In genomic region chr10:69846252-69847000, GRCh38 we compare ENCODE assay signal across 15 cellular contexts. TPM values are rescaled to one million over a fixed set of nuclear protein-coding genes. Genes with fewer than 3 reads are reported as not detected.
DNase-seq lines count a peak whose midpoint lies in the region; ATAC-seq and TF ChIP-seq lines count a peak whose summit lies in the region.
"Had no signal": no experiment of that assay in that cellular context is flagged by ENCODE, and none has a peak within 500 bp of the region (broad histone marks: within the 10 kb centered on the region; RNA-seq: fewer than 3 reads in every experiment).

No MANE protein-coding gene starts in this region.

- BruUV-seq in PC-3 (replicated peaks; lab: Mats Ljungman, UMichigan), result no TSS peak

- POLR2A ChIA-PET in PC-3 (lab: Charles Lee; ENCODE audit: unreplicated experiment), result no interaction called here

- H3K79me2 ChIP-seq in PC-3 (ENCODE audit: low read length) (peaks cover 70% of the 10 kb centered on the region), smooth muscle cell (ENCODE audit: low read depth) (no peaks in the 10 kb centered on the region)

- 39% methylated on average over 16 of the region's 16 CpGs for WGBS in right cardiac atrium
- WGBS in smooth muscle cell (ENCODE audit: low lambda C conversion rate), result 48% methylated on average over 11 of the region's 16 CpGs

- H3K9ac ChIP-seq in PC-3 (ENCODE audit: low read length) (no peak overlapping the region), smooth muscle cell (ENCODE audit: low read depth) (no peak overlapping the region)

- peak; percentile 4 for ATAC-seq in PC-3
- peak; percentile 6 to 12 for ATAC-seq in right cardiac atrium
- ATAC-seq in effector memory CD8-positive, alpha-beta T cell (replicated peaks), result no peak
- ATAC-seq: natural killer cell, T-helper 17 cell had no signal

- H3K27me3 ChIP-seq in PC-3 (ENCODE audit: low read length) (no peaks in the 10 kb centered on the region), right cardiac atrium (ENCODE audit: control insufficient read depth, insufficient read depth) (no peaks in the 10 kb centered on the region), smooth muscle cell (ENCODE audit: low read depth) (no peaks in the 10 kb centered on the region)

- H3K9me3 ChIP-seq in PC-3 (ENCODE audit: low read length) (no peaks in the 10 kb centered on the region), right cardiac atrium (ENCODE audit: control insufficient read depth, low read length) (no peaks in the 10 kb centered on the region), smooth muscle cell (replicated peaks; ENCODE audit: low read depth) (no peaks in the 10 kb centered on the region)

- H3K27me3 Mint-ChIP-seq in effector memory CD8-positive, alpha-beta T cell, result peaks cover 59 to 74% of the 10 kb centered on the region in 2 donors

- intact Hi-C loops in PC-3 (cut with micrococcal nuclease), result loop anchor here (1.0 kb wide), 1 partner anchor 18 kb away; no protein-coding TSS in a partner anchor
- intact Hi-C loops in right cardiac atrium (cut with DNase I), result no loop called here

- no peak for TF ChIP-seq CTCF in PC-3 (conservative IDR thresholded peaks at IDR 0.05; ENCODE audit: low read depth, low read length)
- TF ChIP-seq CTCF in smooth muscle cell (IDR thresholded peaks at IDR 0.05; ENCODE audit: borderline replicate concordance, insufficient read depth, poor library complexity, severe bottlenecking), result no peak
- no peak for TF ChIP-seq CTCF in GM20000 (IDR thresholded peaks at IDR 0.05; ENCODE audit: extremely low read depth, missing control alignments)

- H3K27ac Mint-ChIP-seq in effector memory CD8-positive, alpha-beta T cell, result no peak overlapping the region
- H3K27ac Mint-ChIP-seq: activated CD4-positive, alpha-beta memory T cell treated with anti-CD3 and anti-CD28 coated beads, Interleukin-2, amount 10 ng/mL, durations not matched to agents 7 days and 5 days; T-helper 17 cell had no signal

- CTCF ChIA-PET in PC-3 (lab: Charles Lee), result interaction anchor here (0.5 to 0.6 kb wide), 2 partner anchors 56 to 112 kb away, joined by 3 to 7 read pairs; no protein-coding TSS in a partner anchor

- H3K36me3 ChIP-seq in PC-3 (ENCODE audit: low read depth, low read length), result peaks cover 18% of the 10 kb centered on the region; the same call in 1 of the 2 replicates
- no peaks in the 10 kb centered on the region for H3K36me3 ChIP-seq in smooth muscle cell (ENCODE audit: low read depth)

- DNase-seq in NCI-H2107 treated with DMSO at 0.1 percent for 48 hours (lab: John Stamatoyannopoulos, UW; ENCODE audit: unreplicated experiment), result peak; percentile 15
- DNase-seq in NCI-H2107 (lab: John Stamatoyannopoulos, UW), result no peak
- no peak for DNase-seq in PC-3
- DNase-seq in right cardiac atrium, result no peak
- DNase-seq in smooth muscle cell (lab: John Stamatoyannopoulos, UW; ENCODE audit: unreplicated experiment), result no peak
- no peak for DNase-seq in GM20000 (ENCODE audit: low spot score)
- no peak for DNase-seq in activated T-cell treated with anti-CD3 and anti-CD28 coated beads for 4 hours
- DNase-seq in effector memory CD8-positive, alpha-beta T cell, result no peak
- DNase-seq: 8988T; activated CD4-positive, alpha-beta memory T cell treated with anti-CD3 and anti-CD28 coated beads, Interleukin-2, amount 10 ng/mL, durations not matched to agents 7 days and 5 days; DMS79; natural killer cell; NCI-H1436 treated with DMSO at 0.1 percent for 48 hours; T-helper 17 cell had no signal

- no peaks in the 10 kb centered on the region for H4K20me1 ChIP-seq in PC-3 (ENCODE audit: low read length)
- no peaks in the 10 kb centered on the region for H4K20me1 ChIP-seq in smooth muscle cell (ENCODE audit: low read depth)

- H3F3A ChIP-seq in PC-3 (ENCODE audit: low read length, unreplicated experiment) (no peaks in the 10 kb centered on the region), smooth muscle cell (ENCODE audit: low read depth) (peaks cover 10% of the 10 kb centered on the region)

- no peaks in the 10 kb centered on the region for H3K9me3 Mint-ChIP-seq in effector memory CD8-positive, alpha-beta T cell
- H3K9me3 Mint-ChIP-seq: activated CD4-positive, alpha-beta memory T cell treated with anti-CD3 and anti-CD28 coated beads, Interleukin-2, amount 10 ng/mL, durations not matched to agents 7 days and 5 days; natural killer cell had no signal

- H3K9me2 ChIP-seq in PC-3 (replicated peaks; ENCODE audit: low read length), result no peaks in the 10 kb centered on the region

- H3K4me1 Mint-ChIP-seq in effector memory CD8-positive, alpha-beta T cell (ENCODE audit: low read depth in 2 of 2), result no peaks in the 10 kb centered on the region
- H3K4me1 Mint-ChIP-seq: activated CD4-positive, alpha-beta memory T cell treated with anti-CD3 and anti-CD28 coated beads, Interleukin-2, amount 10 ng/mL, durations not matched to agents 7 days and 5 days; IgD-negative memory B cell had no signal

- peak overlapping the region; percentile 16; the same call in 1 of the 2 replicates for H2AFZ ChIP-seq in PC-3 (ENCODE audit: low read length)
- H2AFZ ChIP-seq in smooth muscle cell (ENCODE audit: low read depth), result no peak overlapping the region

- no peaks in the 10 kb centered on the region for H3K36me3 Mint-ChIP-seq in effector memory CD8-positive, alpha-beta T cell (ENCODE audit: insufficient read depth)
- H3K36me3 Mint-ChIP-seq: IgD-negative memory B cell, natural killer cell had no signal

- no peak overlapping the region for H3K4me3 Mint-ChIP-seq in effector memory CD8-positive, alpha-beta T cell
- H3K4me3 Mint-ChIP-seq: activated CD4-positive, alpha-beta memory T cell treated with anti-CD3 and anti-CD28 coated beads, Interleukin-2, amount 10 ng/mL, durations not matched to agents 7 days and 5 days; IgD-negative memory B cell; natural killer cell; T-helper 17 cell had no signal

- H3K27ac ChIP-seq in PC-3 (ENCODE audit: low read length) (peak overlapping the region; percentile 20), right cardiac atrium (ENCODE audit: low read length) (peak overlapping the region; percentile 51), smooth muscle cell (ENCODE audit: low read depth) (peak overlapping the region; percentile 63)

- H3K4me1 ChIP-seq in PC-3 (ENCODE audit: insufficient read depth, low read length) (peaks cover 28% of the 10 kb centered on the region), right cardiac atrium (ENCODE audit: control insufficient read depth, insufficient read depth, low read length) (peaks cover 4% of the 10 kb centered on the region), smooth muscle cell (ENCODE audit: low read depth) (peaks cover 32% of the 10 kb centered on the region)

- H3K4me3 ChIP-seq in PC-3 (ENCODE audit: low read length) (no peak overlapping the region), right cardiac atrium (ENCODE audit: low read length) (no peak overlapping the region), smooth muscle cell (no peak overlapping the region)

- H3K4me2 ChIP-seq in PC-3 (ENCODE audit: low read length) (peak overlapping the region; percentile 34), smooth muscle cell (peak overlapping the region; percentile 69)

RNA-seq across cellular contexts. Expression of gene COL13A1, which starts 44.7 kb away (rescaled TPM):
- 201 and 299 TPM in 2 replicates for total RNA-seq in PC-3 (2014; rRNA removed)
- total RNA-seq in right cardiac atrium, result 10 to 100 TPM in 2 of 4 donors, 1 to 10 TPM in 2; 4.4 to 13.7 (median 10.4) TPM
- polyA plus RNA-seq in right cardiac atrium, result 6.8 TPM
- 4.9 and 6.1 TPM in 2 replicates for total RNA-seq in smooth muscle cell
- 11.6 and 15.0 TPM in 2 replicates for polyA plus RNA-seq in smooth muscle cell
- total RNA-seq: activated CD4-positive, alpha-beta memory T cell treated with anti-CD3 and anti-CD28 coated beads, Interleukin-2, amount 10 ng/mL, durations not matched to agents 7 days and 5 days; T-helper 17 cell had no signal
- polyA plus RNA-seq: IgD-negative memory B cell had no signal

Comparison
In these comparisons a context has a peak if more than half of its experiments do, and no peak if none do; other contexts are left out.
1. RNA of gene COL13A1, which starts 44.7 kb away (total RNA-seq): 201 to 299 TPM in PC-3; 4.4 to 13.7 TPM in right cardiac atrium and 4.9 to 6.1 TPM in smooth muscle cell; every median in the first group is over 10 times any median in the second.
2. Peak in every context shown above with its lines, with median percentiles within 50 percentile points of each other: H3K27ac ChIP-seq.